ENCODE assay signal across 10 cellular contexts in genomic region chr18:24734058-24734457, GRCh38.
DNase-seq lines count a peak whose midpoint lies in the region; ATAC-seq and TF ChIP-seq lines count a peak whose summit lies in the region.
"Had no signal": no experiment of that assay in that cellular context is flagged by ENCODE, and none has a peak within 500 bp of the region (broad histone marks: within the 10 kb centered on the region; RNA-seq: fewer than 3 reads in every experiment).

No MANE protein-coding gene starts in this region.

- H3K9me3 Mint-ChIP-seq in activated naive CD4-positive, alpha-beta T cell treated with anti-CD3 and anti-CD28 coated beads for 36 hours: no peaks in the 10 kb centered on the region
- H3K9me3 Mint-ChIP-seq in stimulated activated naive CD8-positive, alpha-beta T cell treated with anti-CD3 and anti-CD28 coated beads, Interleukin-15, amount 100 ng/mL, for 72 hours: no peaks in the 10 kb centered on the region

- ATAC-seq in sciatic nerve (peak; percentile 65), GM21360 (IDR thresholded peaks at IDR 0.05; ENCODE audit: unreplicated experiment) (no peak)
- ATAC-seq in stimulated activated naive CD8-positive, alpha-beta T cell treated with anti-CD3 and anti-CD28 coated beads, Interleukin-15, amount 100 ng/mL, for 72 hours: no peak

- no peak overlapping the region for H3K4me3 Mint-ChIP-seq in activated naive CD4-positive, alpha-beta T cell treated with anti-CD3 and anti-CD28 coated beads for 36 hours
- H3K4me3 Mint-ChIP-seq in stimulated activated naive CD8-positive, alpha-beta T cell treated with anti-CD3 and anti-CD28 coated beads, Interleukin-15, amount 100 ng/mL, for 72 hours: no peak overlapping the region

- peaks cover 4% of the 10 kb centered on the region for H3K27me3 Mint-ChIP-seq in activated naive CD4-positive, alpha-beta T cell treated with anti-CD3 and anti-CD28 coated beads for 36 hours (ENCODE audit: low read depth)
- H3K27me3 Mint-ChIP-seq in stimulated activated naive CD8-positive, alpha-beta T cell treated with anti-CD3 and anti-CD28 coated beads, Interleukin-15, amount 100 ng/mL, for 72 hours: peaks cover 12% of the 10 kb centered on the region

- intact Hi-C loops in activated naive CD4-positive, alpha-beta T cell treated with anti-CD3 and anti-CD28 coated beads for 36 hours (cut with micrococcal nuclease): no loop called here
- intact Hi-C loops in sciatic nerve (cut with DNase I): no loop called here

- no peaks in the 10 kb centered on the region for H3K36me3 Mint-ChIP-seq in activated naive CD4-positive, alpha-beta T cell treated with anti-CD3 and anti-CD28 coated beads for 36 hours (ENCODE audit: low read depth)

- TF ChIP-seq CTCF in epithelial cell of proximal tubule (conservative IDR thresholded peaks at IDR 0.05; ENCODE audit: low read depth, low read length): peak; percentile 61

- peak; percentile 7 for DNase-seq in activated naive CD4-positive, alpha-beta T cell treated with anti-CD3 and anti-CD28 coated beads for 36 hours
- no peak for DNase-seq in activated naive CD4-positive, alpha-beta T cell treated with Interleukin-2 at 50 U/mL for 16 hours
- peak; percentile 75 for DNase-seq in NCI-H69 (lab: John Stamatoyannopoulos, UW)
- DNase-seq in epithelial cell of proximal tubule (ENCODE audit: low read depth): no peak
- no peak for DNase-seq in sciatic nerve (ENCODE audit: low spot score)
- no peak for DNase-seq in stimulated activated naive CD8-positive, alpha-beta T cell treated with anti-CD3 and anti-CD28 coated beads, Interleukin-15, amount 100 ng/mL, for 72 hours
- DNase-seq in NCI-H2196 treated with DMSO at 0.1 percent for 48 hours (lab: John Stamatoyannopoulos, UW; ENCODE audit: unreplicated experiment): no peak
- DNase-seq: EL; stimulated activated CD4-positive, alpha-beta T cell treated with anti-CD3 and anti-CD28 coated beads, Interleukin-4, amount 100 ng/mL, for 1 hour had no signal

- CTCF ChIA-PET in activated naive CD4-positive, alpha-beta T cell treated with anti-CD3 and anti-CD28 coated beads for 36 hours (lab: Charles Lee): no interaction called here

- no peak overlapping the region for H3K27ac Mint-ChIP-seq in activated naive CD4-positive, alpha-beta T cell treated with anti-CD3 and anti-CD28 coated beads for 36 hours
- no peak overlapping the region for H3K27ac Mint-ChIP-seq in stimulated activated naive CD8-positive, alpha-beta T cell treated with anti-CD3 and anti-CD28 coated beads, Interleukin-15, amount 100 ng/mL, for 72 hours

- H3K4me1 Mint-ChIP-seq in activated naive CD4-positive, alpha-beta T cell treated with anti-CD3 and anti-CD28 coated beads for 36 hours (ENCODE audit: low read depth): no peaks in the 10 kb centered on the region
- no peaks in the 10 kb centered on the region for H3K4me1 Mint-ChIP-seq in stimulated activated naive CD8-positive, alpha-beta T cell treated with anti-CD3 and anti-CD28 coated beads, Interleukin-15, amount 100 ng/mL, for 72 hours

- H3K4me3 ChIP-seq in epithelial cell of proximal tubule (ENCODE audit: low read depth, low read length): no peak overlapping the region

Comparison
In these comparisons a context has a peak if more than half of its experiments do, and no peak if none do; other contexts are left out.
1. DNase-seq: peak in activated naive CD4-positive, alpha-beta T cell treated with anti-CD3 and anti-CD28 coated beads for 36 hours (single experiment) and NCI-H69 (single experiment); none in activated naive CD4-positive, alpha-beta T cell treated with Interleukin-2 at 50 U/mL for 16 hours (single experiment), epithelial cell of proximal tubule (single experiment), sciatic nerve (single experiment), stimulated activated naive CD8-positive, alpha-beta T cell treated with anti-CD3 and anti-CD28 coated beads, Interleukin-15, amount 100 ng/mL, for 72 hours (0 of 2) and NCI-H2196 treated with DMSO at 0.1 percent for 48 hours (single experiment).